Comparison of ENCODE assay signal across 8 cellular contexts in the genomic region with DNA sequence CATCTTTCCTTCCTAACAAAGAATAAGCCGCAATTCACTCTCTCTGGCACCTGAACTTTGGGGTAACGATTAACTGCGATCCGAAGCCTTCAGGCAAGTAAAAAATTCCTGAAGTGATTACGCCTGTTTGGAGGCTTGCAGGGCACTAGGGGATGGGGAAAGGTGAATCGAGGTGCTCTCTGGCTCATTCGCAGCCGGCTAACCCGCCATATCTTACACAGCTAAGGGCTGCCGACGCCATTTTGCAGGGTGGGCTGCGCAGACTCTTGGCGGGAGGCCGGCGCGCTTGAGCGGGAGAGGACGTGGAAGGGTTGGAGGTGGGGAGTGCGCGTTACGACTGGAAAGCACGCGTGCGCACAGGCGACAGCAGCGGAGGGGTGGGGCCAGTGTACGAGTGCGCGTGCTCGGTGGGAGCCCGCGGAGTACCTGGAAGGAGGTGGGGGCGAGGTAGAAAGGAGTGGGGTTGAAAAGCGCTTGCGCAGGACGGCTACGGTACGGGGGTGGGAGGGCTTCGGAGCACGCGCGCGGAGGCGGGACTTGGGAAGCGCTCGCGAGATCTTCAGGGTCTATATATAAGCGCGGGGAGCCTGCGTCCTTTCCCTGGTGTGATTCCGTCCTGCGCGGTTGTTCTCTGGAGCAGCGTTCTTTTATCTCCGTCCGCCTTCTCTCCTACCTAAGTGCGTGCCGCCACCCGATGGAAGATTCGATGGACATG. TPM values are rescaled to one million over a fixed set of nuclear protein-coding genes. Genes with fewer than 3 reads are reported as not detected.
DNase-seq lines count a peak whose midpoint lies in the region; ATAC-seq, FAIRE-seq and TF ChIP-seq lines count a peak whose summit lies in the region.

TSS of gene NPM1 (plus strand) at position 595 of the 715 bp plus-strand sequence. CDS start at position 695, 100 bp downstream.

- H3K4me3 ChIP-seq in kidney (ENCODE audit: low read length in 2 of 2), result peak within 1 kb of the TSS; percentile 81 to 92

- H3K4me3 Mint-ChIP-seq in chondrocyte (ENCODE audit: unreplicated experiment), result peak within 1 kb of the TSS; percentile 96

- FAIRE-seq in kidney (lab: Jason Lieb, UNC), result no peak

- H3K9ac ChIP-seq in kidney (ENCODE audit: low read length in 2 of 2), result peak within 1 kb of the TSS; percentile 79 to 91

- H3K4me1 ChIP-seq in kidney (ENCODE audit: control insufficient read depth in 1 of 2, insufficient read depth in 1 of 2, low read depth in 1 of 2, low read length in 2 of 2), result peaks cover 9 to 12% of the 10 kb centered on the region in 2 donors

- peak within 1 kb of the TSS; percentile 99 for H3K27ac Mint-ChIP-seq in chondrocyte (ENCODE audit: unreplicated experiment)

- H3K27me3 Mint-ChIP-seq in chondrocyte (ENCODE audit: low read depth), result no peaks in the 10 kb centered on the region

- ATAC-seq in HG03439 (IDR thresholded peaks at IDR 0.05; ENCODE audit: unreplicated experiment), result peak; percentile 75

- intact Hi-C loops in kidney (cut with DNase I), result no loop called here

- peak within 1 kb of the TSS; percentile 72 to 85 for H3K27ac ChIP-seq in kidney (ENCODE audit: low read depth in 2 of 2, low read length in 2 of 2)

- no peaks in the 10 kb centered on the region for H3K9me3 Mint-ChIP-seq in chondrocyte (ENCODE audit: low read depth)

- TF ChIP-seq CTCF in chondrocyte (IDR thresholded peaks at IDR 0.05) (no peak), kidney (IDR thresholded peaks at IDR 0.05; ENCODE audit: borderline replicate concordance, extremely low read depth, insufficient read depth) (no peak)

- peak; percentile 99 for TF ChIP-seq POLR2A in GM19193 (IDR thresholded peaks at IDR 0.05; ENCODE audit: extremely low read depth, insufficient read depth, insufficient read length)

- peaks cover 10% of the 10 kb centered on the region for H3K36me3 Mint-ChIP-seq in chondrocyte (ENCODE audit: low read depth)

- H3K4me1 Mint-ChIP-seq in chondrocyte (ENCODE audit: low read depth), result peaks cover 39% of the 10 kb centered on the region

- H3K36me3 ChIP-seq in kidney (ENCODE audit: control insufficient read depth in 1 of 2, insufficient read depth in 2 of 2, low read length in 2 of 2), result peaks cover 6 to 21% of the 10 kb centered on the region in 2 donors

- DNase-seq in AML-193 (lab: John Stamatoyannopoulos, UW), result peak; percentile 95 to 97
- peak; percentile 94 for DNase-seq in NCI-H510A treated with DMSO at 0.1 percent for 48 hours (lab: John Stamatoyannopoulos, UW)
- peak; percentile 94 to 97 for DNase-seq in activated CD4-positive, alpha-beta T cell treated with anti-CD3 and anti-CD28 coated beads for 24 hours (ENCODE audit: low read depth in 2 of 2)
- DNase-seq in chondrocyte (ENCODE audit: low spot score), result peak; percentile 99
- DNase-seq in kidney, result peak; percentile 99
- DNase-seq in stimulated activated CD4-positive, alpha-beta T cell treated with anti-CD3 and anti-CD28 coated beads, Interleukin-15, amount 100 ng/mL, for 24 hours, result peak; percentile 98

- H3K9me3 ChIP-seq in kidney (ENCODE audit: control insufficient read depth in 1 of 2, low read length in 2 of 2), result no peaks in the 10 kb centered on the region

RNA-seq across cellular contexts. Expression of gene NPM1, which starts in this region (rescaled TPM):
- total RNA-seq in chondrocyte (774 to 814 TPM (median 795 TPM) in 3 replicates), kidney (612 TPM)
- polyA plus RNA-seq in kidney (ENCODE audit: insufficient read depth, low read depth, low replicate concordance), result 611 TPM

Comparison
In these comparisons a context has a peak if more than half of its experiments do, and no peak if none do; other contexts are left out.
1. Peak in every context shown above with its lines: DNase-seq, ATAC-seq, H3K4me3 ChIP-seq and H3K27ac ChIP-seq.